ENCODE assay signal across 10 cellular contexts in genomic region chr3:151383956-151384355, GRCh38. TPM values are rescaled to one million over a fixed set of nuclear protein-coding genes. Genes with fewer than 3 reads are reported as not detected.
DNase-seq lines count a peak whose midpoint lies in the region; ATAC-seq and TF ChIP-seq lines count a peak whose summit lies in the region.
"Had no signal": no experiment of that assay in that cellular context is flagged by ENCODE, and none has a peak within 500 bp of the region (broad histone marks: within the 10 kb centered on the region; RNA-seq: fewer than 3 reads in every experiment).

No MANE protein-coding gene starts in this region.

- H3K9me2 ChIP-seq in SU-DHL-6 (replicated peaks; ENCODE audit: insufficient read depth, low read length) = no peaks in the 10 kb centered on the region

- no peak overlapping the region for H3K4me3 Mint-ChIP-seq in stimulated activated effector memory CD8-positive, alpha-beta T cell treated with anti-CD3 and anti-CD28 coated beads, Interleukin-12 subunit alpha, Interleukin-12 subunit beta, amount 100 ng/mL, for 72 hours
- H3K4me3 Mint-ChIP-seq: central memory CD8-positive, alpha-beta T cell had no signal

- peak overlapping the region; percentile 95 for H3K27ac ChIP-seq in SU-DHL-6 (ENCODE audit: low read depth, low read length)
- H3K27ac ChIP-seq in spleen = peak overlapping the region; percentile 13 to 84 (median 70)

- H3K9me3 Mint-ChIP-seq in stimulated activated effector memory CD8-positive, alpha-beta T cell treated with anti-CD3 and anti-CD28 coated beads, Interleukin-12 subunit alpha, Interleukin-12 subunit beta, amount 100 ng/mL, for 72 hours = no peaks in the 10 kb centered on the region
- H3K9me3 Mint-ChIP-seq: central memory CD8-positive, alpha-beta T cell had no signal

- H3K9me3 ChIP-seq in SU-DHL-6 (ENCODE audit: insufficient read depth, low read length) (no peaks in the 10 kb centered on the region), spleen (no peaks in the 10 kb centered on the region)

- H3K36me3 ChIP-seq in SU-DHL-6 (ENCODE audit: low read length) = peaks cover 8% of the 10 kb centered on the region; the same call in 1 of the 2 replicates
- no peaks in the 10 kb centered on the region for H3K36me3 ChIP-seq in spleen

- no peak for TF ChIP-seq POLR2A in spleen (IDR thresholded peaks at IDR 0.05)

- WGBS in spleen, 5 donors = 33 to 57% (median 46%) methylated on average over 3 of the region's 3 CpGs

- peak overlapping the region; percentile 49 for H3K9ac ChIP-seq in SU-DHL-6 (ENCODE audit: low read length)

- no peak overlapping the region for H2AFZ ChIP-seq in SU-DHL-6 (ENCODE audit: low read depth, low read length, severe bottlenecking)

- H3K27ac Mint-ChIP-seq in stimulated activated effector memory CD8-positive, alpha-beta T cell treated with anti-CD3 and anti-CD28 coated beads, Interleukin-12 subunit alpha, Interleukin-12 subunit beta, amount 100 ng/mL, for 72 hours = no peak overlapping the region

- TF ChIP-seq CTCF in SU-DHL-6 (IDR thresholded peaks at IDR 0.05; ENCODE audit: insufficient read depth, low read length, poor library complexity, severe bottlenecking) = no peak
- TF ChIP-seq CTCF in spleen (IDR thresholded peaks at IDR 0.05 in 8 of 11, conservative IDR thresholded peaks at IDR 0.05 in 3 of 11) = no peak

- H3K4me1 ChIP-seq in spleen = peaks cover 0 to 76% (median 53%) of the 10 kb centered on the region in 6 donors

- intact Hi-C loops in spleen (cut with DNase I; ENCODE audit: low total_unique reads) = no loop called here

- DNase-seq in spleen (no peak), NCI-H1694 (lab: John Stamatoyannopoulos, UW) (no peak), kidney tubule cell (ENCODE audit: low spot score) (no peak), hypothalamus (lab: John Stamatoyannopoulos, UW) (no peak)
- no peak for DNase-seq in stimulated activated effector memory CD8-positive, alpha-beta T cell treated with anti-CD3 and anti-CD28 coated beads, Interleukin-12 subunit alpha, Interleukin-12 subunit beta, amount 100 ng/mL, for 72 hours (ENCODE audit: low spot score in 2 of 2)
- DNase-seq: stimulated activated CD4-positive, alpha-beta T cell treated with anti-CD3 and anti-CD28 coated beads, Interleukin-2, amount 100 ng/mL, for 48 hours had no signal

- peak overlapping the region; percentile 86 for H3K4me2 ChIP-seq in SU-DHL-6 (ENCODE audit: low read depth, low read length, poor library complexity, severe bottlenecking)

- H3K4me3 ChIP-seq in SU-DHL-6 (ENCODE audit: insufficient read depth, low read length, poor library complexity, severe bottlenecking) (peak overlapping the region; percentile 48), spleen (peak overlapping the region in 6 of 8 donors; percentile 8 to 47 (median 12))

- H4K20me1 ChIP-seq in SU-DHL-6 (ENCODE audit: low read depth, low read length) = no peaks in the 10 kb centered on the region

- peaks cover 78% of the 10 kb centered on the region for H3F3A ChIP-seq in SU-DHL-6 (ENCODE audit: insufficient read depth)

- H3K4me1 Mint-ChIP-seq in stimulated activated effector memory CD8-positive, alpha-beta T cell treated with anti-CD3 and anti-CD28 coated beads, Interleukin-12 subunit alpha, Interleukin-12 subunit beta, amount 100 ng/mL, for 72 hours = peaks cover 5% of the 10 kb centered on the region

- no peaks in the 10 kb centered on the region for H3K27me3 ChIP-seq in SU-DHL-6 (ENCODE audit: low read length)
- H3K27me3 ChIP-seq in spleen (replicated peaks in 1 of 7) = no peaks in the 10 kb centered on the region

- ATAC-seq in GM19324 (IDR thresholded peaks at IDR 0.05; ENCODE audit: low FRiP score, unreplicated experiment) (peak; percentile 50), HG02763 (IDR thresholded peaks at IDR 0.05; ENCODE audit: unreplicated experiment) (peak; percentile 37)
- ATAC-seq in stimulated activated effector memory CD8-positive, alpha-beta T cell treated with anti-CD3 and anti-CD28 coated beads, Interleukin-12 subunit alpha, Interleukin-12 subunit beta, amount 100 ng/mL, for 72 hours = no peak

- H3K36me3 Mint-ChIP-seq in stimulated activated effector memory CD8-positive, alpha-beta T cell treated with anti-CD3 and anti-CD28 coated beads, Interleukin-12 subunit alpha, Interleukin-12 subunit beta, amount 100 ng/mL, for 72 hours = peaks cover 7% of the 10 kb centered on the region

- H3K79me2 ChIP-seq in SU-DHL-6 (ENCODE audit: insufficient read depth, low read length) = peaks cover 5% of the 10 kb centered on the region; the same call in 1 of the 2 replicates

RNA-seq across cellular contexts. Expression of gene P2RY12, which starts 0.6 kb away (rescaled TPM):
- total RNA-seq in spleen = 10 to 100 TPM in 3 of 7 donors, 1 to 10 TPM in 4; 5.9 to 19.2 (median 7.5) TPM
- 1 to 10 TPM in 2 of 3 donors, under 1 TPM in 1; 0.78 to 2.9 (median 2.0) TPM for polyA plus RNA-seq in spleen

RNA-seq across cellular contexts. Expression of gene P2RY13, which starts 54.6 kb away (rescaled TPM):
- total RNA-seq in spleen = 10 to 100 TPM; 36.1 to 78.3 (median 48.9) TPM
- 10 to 100 TPM in 1 of 3 donors, 1 to 10 TPM in 2; 7.1 to 11.6 (median 9.6) TPM for polyA plus RNA-seq in spleen
